Comparison of ENCODE assay signal across 33 cellular contexts in the genomic region with DNA sequence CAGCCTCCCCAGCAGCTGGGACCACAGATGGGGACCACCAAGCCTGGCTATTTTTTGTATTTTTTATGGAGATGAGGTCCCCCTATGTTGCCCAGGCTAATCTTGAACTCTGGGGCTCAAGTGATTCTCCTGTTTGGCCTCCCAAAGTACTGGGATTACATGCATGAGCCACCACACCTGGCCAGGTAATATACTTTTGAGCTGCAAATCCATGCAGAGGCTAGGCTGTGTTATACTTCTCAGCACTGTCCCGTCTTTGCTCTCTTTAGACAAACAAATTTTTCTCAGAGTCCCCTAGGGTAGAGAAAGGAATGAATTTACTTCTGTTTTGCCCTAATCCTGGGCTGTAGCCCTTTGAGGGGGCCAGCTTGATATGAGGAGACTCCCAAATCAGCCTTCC.
"Had no signal": no experiment of that assay in that cellular context is flagged by ENCODE, and none has a peak within 500 bp of the region (broad histone marks: within the 10 kb centered on the region; RNA-seq: fewer than 3 reads in every experiment).

No MANE protein-coding gene starts in this region.

- H3K9me3 ChIP-seq: MG63 had no signal

- H3K36me3 ChIP-seq: MG63 had no signal

- H3K4me3 ChIP-seq: MG63 had no signal

- DNase-seq: Karpas-422, Kasumi-1, KG1, MG63, MM.1S, MV-4-11, NCI-H1048, NCI-H1092, NCI-H1092 treated with DMSO at 0.1 percent for 48 hours, NCI-H1105, NCI-H1105 treated with DMSO at 0.1 percent for 48 hours, NCI-H1417, NCI-H1417 treated with DMSO at 0.1 percent for 48 hours, NCI-H1436, NCI-H1436 treated with DMSO at 0.1 percent for 48 hours, NCI-H146, NCI-H1694, NCI-H1694 treated with DMSO at 0.1 percent for 48 hours, NCI-H187, NCI-H187 treated with DMSO at 0.1 percent for 48 hours, NCI-H1930, NCI-H2029, NCI-H2029 treated with DMSO at 0.1 percent for 48 hours, NCI-H2081, NCI-H2081 treated with DMSO at 0.1 percent for 48 hours, NCI-H2107, NCI-H2171, NCI-H2171 treated with DMSO at 0.1 percent for 48 hours, NCI-H2227 treated with DMSO at 0.1 percent for 48 hours, NCI-H226, NCI-H345, NCI-H446, NCI-H446 treated with DMSO at 0.1 percent for 48 hours had no signal
